30 cellular contexts compared by ENCODE assay signal in genomic region chr6:6646384-6646783, GRCh38. TPM values are rescaled to one million over a fixed set of nuclear protein-coding genes. Genes with fewer than 3 reads are reported as not detected.
"Had no signal": no experiment of that assay in that cellular context is flagged by ENCODE, and none has a peak within 500 bp of the region (broad histone marks: within the 10 kb centered on the region; RNA-seq: fewer than 3 reads in every experiment).

No MANE protein-coding gene starts in this region.

- H3K36me3 Mint-ChIP-seq: immature natural killer cell had no signal

- DNase-seq: hypothalamus; immature natural killer cell; kidney; left colon; left lung; lower lobe of right lung; mammary epithelial cell; mesenchymal stem cell; naive thymus-derived CD8-positive, alpha-beta T cell; ovary; right lobe of liver; stimulated activated CD4-positive, alpha-beta T cell treated with anti-CD3 and anti-CD28 coated beads, Interleukin-1b, Interleukin-23, amount 100 ng/mL, for 48 hours; stimulated activated CD4-positive, alpha-beta T cell treated with anti-CD3 and anti-CD28 coated beads, Interleukin-2, amount 100 ng/mL, for 48 hours; stimulated activated CD4-positive, alpha-beta T cell treated with anti-CD3 and anti-CD28 coated beads, Interleukin-4, amount 100 ng/mL, for 4 hours; stimulated activated CD8-positive, alpha-beta memory T cell treated with anti-CD3 and anti-CD28 coated beads, Interleukin-4, amount 100 ng/mL, for 48 hours; stimulated activated naive CD4-positive, alpha-beta T cell treated with Interleukin-2 at 50 U/mL for 16 hours; tibial artery; trophoblast cell; upper lobe of right lung; uterus had no signal

- H3K4me2 ChIP-seq: smooth muscle cell had no signal

- H3K4me3 ChIP-seq: left lung, lower lobe of right lung, ovary, right atrium auricular region, right lobe of liver, smooth muscle cell, suprapubic skin, thoracic aorta, tibial artery, upper lobe of right lung, uterus had no signal

- H3K27ac ChIP-seq: left lung, lower lobe of right lung, ovary, right atrium auricular region, right lobe of liver, suprapubic skin, thoracic aorta, tibial artery, upper lobe of right lung, uterus had no signal

- H3K4me1 ChIP-seq: left lung, lower lobe of right lung, right atrium auricular region, right lobe of liver, tibial artery, upper lobe of right lung had no signal

- H3K27me3 Mint-ChIP-seq: naive thymus-derived CD8-positive, alpha-beta T cell; stimulated activated memory B cell treated with anti-CD40 and anti-IgM and Interleukin-4, amounts not matched to agents 10 μg/mL and 1 μg/mL and 100 μg/mL, for 72 hours had no signal

- H3K4me3 Mint-ChIP-seq: immature natural killer cell; naive thymus-derived CD8-positive, alpha-beta T cell; stimulated activated memory B cell treated with anti-CD40 and anti-IgM and Interleukin-4, amounts not matched to agents 10 μg/mL and 1 μg/mL and 100 μg/mL, for 72 hours had no signal

- H3K27ac Mint-ChIP-seq: immature natural killer cell; naive thymus-derived CD8-positive, alpha-beta T cell; progenitor cell of endocrine pancreas; stimulated activated memory B cell treated with anti-CD40 and anti-IgM and Interleukin-4, amounts not matched to agents 10 μg/mL and 1 μg/mL and 100 μg/mL, for 72 hours had no signal

- H3K4me1 Mint-ChIP-seq: immature natural killer cell had no signal

- H3K27me3 ChIP-seq: left lung, ovary, right atrium auricular region, right lobe of liver, suprapubic skin, tibial artery, upper lobe of right lung, uterus had no signal

- H3K36me3 ChIP-seq: left lung, lower lobe of right lung, ovary, right atrium auricular region, right lobe of liver, suprapubic skin, thoracic aorta, tibial artery, upper lobe of right lung, uterus had no signal

- ATAC-seq: left colon; left lung; lower lobe of right lung; naive thymus-derived CD8-positive, alpha-beta T cell; right lobe of liver; stimulated activated memory B cell treated with anti-CD40 and anti-IgM and Interleukin-4, amounts not matched to agents 10 μg/mL and 1 μg/mL and 100 μg/mL, for 72 hours; upper lobe of right lung had no signal

- H3K9me3 ChIP-seq: left lung, lower lobe of right lung, ovary, right lobe of liver, suprapubic skin, thoracic aorta, upper lobe of right lung, uterus had no signal

- H3K9me3 Mint-ChIP-seq: immature natural killer cell; naive thymus-derived CD8-positive, alpha-beta T cell; stimulated activated memory B cell treated with anti-CD40 and anti-IgM and Interleukin-4, amounts not matched to agents 10 μg/mL and 1 μg/mL and 100 μg/mL, for 72 hours had no signal

- FAIRE-seq: islet of Langerhans, kidney had no signal

RNA-seq across cellular contexts. Expression of gene LY86, which starts 57.9 kb away (rescaled TPM):
- total RNA-seq: mammary epithelial cell, progenitor cell of endocrine pancreas, pulmonary artery endothelial cell, renal cortical epithelial cell, smooth muscle cell had no signal
- polyA plus RNA-seq: mammary epithelial cell, neural cell, smooth muscle cell had no signal
